Comparison of ENCODE assay signal across 8 cellular contexts in genomic region chr11:78350646-78351165, GRCh38.
DNase-seq lines count a peak whose midpoint lies in the region; ATAC-seq and TF ChIP-seq lines count a peak whose summit lies in the region.

No MANE protein-coding gene starts in this region.

- in situ Hi-C loops in astrocyte of the cerebellum (cut with HindIII; ENCODE audit: low sequenced_read_pairs): no loop called here

- intact Hi-C loops in Right ventricle myocardium inferior (cut with DNase I): loop anchor here (2.0 to 5.0 kb wide), 2 partner anchors 14 to 67 kb away; partner anchors contain the start of gene GAB2
- intact Hi-C loops in cardiac septum (cut with DNase I): loop anchor here (5.0 kb wide), 2 partner anchors 67 to 83 kb away; partner anchors contain the start of gene GAB2

- no peak overlapping the region for H3K4me3 ChIP-seq in astrocyte of the cerebellum (ENCODE audit: low read depth, low read length)

- peak; percentile 65 for ATAC-seq in Right ventricle myocardium inferior
- ATAC-seq in GM21360 (IDR thresholded peaks at IDR 0.05; ENCODE audit: unreplicated experiment): no peak
- ATAC-seq in GM18511 (IDR thresholded peaks at IDR 0.05; ENCODE audit: unreplicated experiment): no peak

- H3K27me3 ChIP-seq in layer of hippocampus (ENCODE audit: control insufficient read depth, insufficient read depth, low read length): no peaks in the 10 kb centered on the region

- TF ChIP-seq CTCF in astrocyte of the cerebellum (IDR thresholded peaks at IDR 0.05; ENCODE audit: low read depth, low read length, missing control alignments): no peak

- DNase-seq in Right ventricle myocardium inferior (ENCODE audit: missing footprints) (no peak), cardiac septum (ENCODE audit: low spot score) (no peak), astrocyte of the cerebellum (ENCODE audit: low read depth) (peak; percentile 22), NCI-H2029 (lab: John Stamatoyannopoulos, UW) (no peak)

- peak overlapping the region; percentile 88 for H3K27ac ChIP-seq in layer of hippocampus (ENCODE audit: low read depth, low read length)
- peak overlapping the region; percentile 86 for H3K27ac ChIP-seq in temporal lobe (ENCODE audit: low read depth, low read length)
